In the genomic region with DNA sequence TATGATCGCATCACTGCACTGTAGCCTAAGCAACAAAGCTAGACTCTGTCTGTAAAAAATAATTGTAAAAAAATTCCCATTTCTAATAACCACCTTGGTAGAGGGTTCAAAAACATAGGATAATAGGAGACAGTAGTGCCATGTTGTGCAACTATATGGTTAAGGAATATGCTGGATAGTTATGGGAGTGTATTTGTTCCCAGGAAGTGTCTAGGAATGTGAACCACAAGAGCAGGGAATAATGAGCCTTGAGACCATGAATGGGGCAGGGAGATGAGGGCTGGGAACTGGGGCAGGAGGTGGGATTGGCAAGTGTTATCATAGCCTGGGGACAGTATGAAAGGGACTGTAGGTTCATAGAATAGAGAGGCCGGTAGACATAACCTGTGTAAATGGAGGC, we compare ENCODE assay signal across 1 cellular context.
A peak's percentile ranks its signal among the peaks of the same experiment; 100 is the strongest.
TF ChIP-seq lines count a peak whose summit lies in the region.

No MANE protein-coding gene starts in this region.

TF ChIP-seq in IMR-90, 13 proteins besides CTCF, POLR2A, EP300 and RAD21:
- 0 out of 2 replicates have a peak, but pooled peaks have one; percentile 18 for TF ChIP-seq CEBPB (IDR thresholded peaks at IDR 0.05; ENCODE audit: low read depth, low read length)
- TF ChIP-seq, protein P1, sequence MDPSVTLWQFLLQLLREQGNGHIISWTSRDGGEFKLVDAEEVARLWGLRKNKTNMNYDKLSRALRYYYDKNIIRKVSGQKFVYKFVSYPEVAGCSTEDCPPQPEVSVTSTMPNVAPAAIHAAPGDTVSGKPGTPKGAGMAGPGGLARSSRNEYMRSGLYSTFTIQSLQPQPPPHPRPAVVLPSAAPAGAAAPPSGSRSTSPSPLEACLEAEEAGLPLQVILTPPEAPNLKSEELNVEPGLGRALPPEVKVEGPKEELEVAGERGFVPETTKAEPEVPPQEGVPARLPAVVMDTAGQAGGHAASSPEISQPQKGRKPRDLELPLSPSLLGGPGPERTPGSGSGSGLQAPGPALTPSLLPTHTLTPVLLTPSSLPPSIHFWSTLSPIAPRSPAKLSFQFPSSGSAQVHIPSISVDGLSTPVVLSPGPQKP (IDR thresholded peaks at IDR 0.05; ENCODE audit: borderline replicate concordance, low read depth, low read length) = no peak
